Comparison of ENCODE assay signal across 1 cellular context in genomic region chr11:34606326-34607120, GRCh38.
A peak's percentile ranks its signal among the peaks of the same experiment; 100 is the strongest.
TF ChIP-seq lines count a peak whose summit lies in the region.

No MANE protein-coding gene starts in this region.

TF ChIP-seq in K562, 482 proteins besides CTCF, POLR2A, EP300 and RAD21 (continued from another document):
- TF ChIP-seq CHD4 (IDR thresholded peaks at IDR 0.05; ENCODE audit: insufficient read depth, insufficient replicate concordance, low read depth, low read length, poor library complexity, severe bottlenecking) (peak; percentile 92), RCOR1 (IDR thresholded peaks at IDR 0.05; ENCODE audit: borderline replicate concordance in 1 of 2, low read depth in 2 of 2, low read length in 2 of 2) (peak in 1 of 2 experiments; percentile 48; a peak in 1 of 4 replicates), STAT5A (IDR thresholded peaks at IDR 0.05; ENCODE audit: borderline replicate concordance, low read length) (no peak), MXD1 (CRISPR knock-in tag; IDR thresholded peaks at IDR 0.05; ENCODE audit: borderline replicate concordance, poor library complexity, severe bottlenecking) (no peak), CBX2 (IDR thresholded peaks at IDR 0.05; ENCODE audit: insufficient read depth, low read length, poor library complexity, severe bottlenecking) (no peak), CBX1 (IDR thresholded peaks at IDR 0.05; ENCODE audit: low read depth) (peak; percentile 36; the same call in 1 of the 2 replicates), KDM1A (IDR thresholded peaks at IDR 0.05) (peak; percentile 67 to 81), TCF15 (CRISPR knock-in tag; IDR thresholded peaks at IDR 0.05) (no peak), NR3C1 (CRISPR knock-in tag; IDR thresholded peaks at IDR 0.05) (no peak), DACH1 (IDR thresholded peaks at IDR 0.05; ENCODE audit: partially characterized antibody) (no peak), HDAC2 (IDR thresholded peaks at IDR 0.05) (peak; percentile 56; the same call in 1 of the 2 replicates), DMBX1 (CRISPR knock-in tag; IDR thresholded peaks at IDR 0.05; ENCODE audit: borderline replicate concordance) (0 out of 2 replicates have a peak, but pooled peaks have one; percentile 19), FOSL1 (tag; conservative IDR thresholded peaks at IDR 0.05) (peak; percentile 65), CBX8 (IDR thresholded peaks at IDR 0.05; ENCODE audit: borderline replicate concordance, extremely low read depth, low read depth, low read length, poor library complexity, severe bottlenecking) (no peak), IRF9 (tag; IDR thresholded peaks at IDR 0.05) (peak; percentile 16; the same call in 1 of the 2 replicates), ATF3 (IDR thresholded peaks at IDR 0.05) (peak; percentile 68), ATF3 (CRISPR knock-in tag; conservative IDR thresholded peaks at IDR 0.05) (no peak), ETV6 (IDR thresholded peaks at IDR 0.05; ENCODE audit: borderline replicate concordance in 1 of 2, low read depth in 2 of 2, low read length in 1 of 2) (no peak), ETV6 (CRISPR knock-in tag; IDR thresholded peaks at IDR 0.05; ENCODE audit: borderline replicate concordance) (no peak), ATF1 (CRISPR knock-in tag; IDR thresholded peaks at IDR 0.05) (no peak), ATF1 (tag; IDR thresholded peaks at IDR 0.05) (no peak)
